Comparison of ENCODE assay signal across 9 cellular contexts in the genomic region with DNA sequence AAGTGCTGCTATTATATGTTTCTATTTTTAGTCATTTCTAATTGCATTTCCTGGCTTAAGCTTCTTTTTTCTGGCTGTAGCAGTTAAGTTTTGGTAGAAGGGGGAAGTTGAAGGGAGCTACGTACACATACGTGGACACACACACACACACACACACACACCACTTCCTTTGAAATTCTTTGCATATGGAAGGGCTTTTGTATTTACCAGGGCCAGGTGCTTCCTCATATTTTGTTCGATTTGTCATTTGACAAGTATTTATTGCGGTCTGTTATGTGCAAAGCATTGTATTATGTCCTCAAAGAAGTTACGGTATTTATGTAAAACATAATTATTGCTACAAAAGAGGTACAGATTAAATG.
A peak's percentile ranks its signal among the peaks of the same experiment; 100 is the strongest.
DNase-seq lines count a peak whose midpoint lies in the region; ATAC-seq and TF ChIP-seq lines count a peak whose summit lies in the region.
"Had no signal": no experiment of that assay in that cellular context is flagged by ENCODE, and none has a peak within 500 bp of the region (broad histone marks: within the 10 kb centered on the region; RNA-seq: fewer than 3 reads in every experiment).

No MANE protein-coding gene starts in this region.

- POLR2A ChIA-PET in OCI-LY7 (lab: Charles Lee) = interaction anchor here (0.6 to 0.9 kb wide), 2 partner anchors 17 to 455 kb away, joined by 3 to 4 read pairs; no protein-coding TSS in a partner anchor

- H3K9me2 ChIP-seq in OCI-LY7 (ENCODE audit: insufficient read depth, low read length) = no peaks in the 10 kb centered on the region

- BruUV-seq in OCI-LY7 (replicated peaks; lab: Mats Ljungman, UMichigan) = TSS peak; percentile 5

- H3K36me3 ChIP-seq in OCI-LY7 (ENCODE audit: insufficient read depth, low read length) = peaks cover 89% of the 10 kb centered on the region
- H3K36me3 ChIP-seq in esophagus (ENCODE audit: control insufficient read depth in 2 of 2, insufficient read depth in 2 of 2, low read length in 1 of 2) = peaks cover 0 to 4% of the 10 kb centered on the region in 2 donors

- peak overlapping the region; percentile 20; the same call in 1 of the 2 replicates for H2AFZ ChIP-seq in OCI-LY7 (ENCODE audit: low read length)

- H3K9me3 ChIP-seq in OCI-LY7 (ENCODE audit: low read length) = no peaks in the 10 kb centered on the region
- no peaks in the 10 kb centered on the region for H3K9me3 ChIP-seq in esophagus (ENCODE audit: control insufficient read depth in 2 of 2, insufficient read depth in 1 of 2, low read depth in 1 of 2, low read length in 1 of 2)

- peak overlapping the region; percentile 38 for H3K4me3 ChIP-seq in OCI-LY7 (ENCODE audit: low read depth, low read length, poor library complexity, severe bottlenecking)
- H3K4me3 ChIP-seq in esophagus (ENCODE audit: low read depth in 1 of 2, low read length in 2 of 2) = no peak overlapping the region
- no peak overlapping the region for H3K4me3 ChIP-seq in skin epidermis

- H3K27ac ChIP-seq in OCI-LY7 (ENCODE audit: low read depth, low read length, poor library complexity, severe bottlenecking) (peak overlapping the region; percentile 76), esophagus (ENCODE audit: low read depth in 2 of 2, low read length in 1 of 2) (peak overlapping the region; percentile 67 to 86), skin epidermis (peak overlapping the region in 17 of 21 experiments; percentile 17 to 84 (median 66))

- DNase-seq in NCI-H2107 treated with DMSO at 0.1 percent for 48 hours (lab: John Stamatoyannopoulos, UW; ENCODE audit: unreplicated experiment) (peak; percentile 15), NCI-H2107 (lab: John Stamatoyannopoulos, UW) (no peak), OCI-LY7 (ENCODE audit: low spot score) (peak; percentile 82), NCI-H1930 (lab: John Stamatoyannopoulos, UW) (no peak), anterior cingulate cortex (lab: John Stamatoyannopoulos, UW) (no peak)
- DNase-seq: activated T-cell treated with anti-CD3 and anti-CD28 coated beads for 4 hours had no signal

- CTCF ChIA-PET in OCI-LY7 (lab: Charles Lee; ENCODE audit: unreplicated experiment) = interaction anchor here (0.6 kb wide), 1 partner anchor 30 kb away, joined by 3 read pairs; no protein-coding TSS in a partner anchor

- no peaks in the 10 kb centered on the region for H3K27me3 ChIP-seq in esophagus (ENCODE audit: control insufficient read depth in 1 of 2, insufficient read depth in 2 of 2, low read length in 2 of 2)

- WGBS in esophagus, 2 donors = 29 to 30% methylated on average over 5 of the region's 5 CpGs

- H3K79me2 ChIP-seq in OCI-LY7 (ENCODE audit: insufficient read depth, low read depth, low read length) = no peaks in the 10 kb centered on the region

- no peak for TF ChIP-seq CTCF in OCI-LY7 (conservative IDR thresholded peaks at IDR 0.05; ENCODE audit: low read length)

- intact Hi-C loops in OCI-LY7 (cut with micrococcal nuclease; ENCODE audit: unreplicated experiment) = no loop called here

- no peaks in the 10 kb centered on the region for H4K20me1 ChIP-seq in OCI-LY7 (ENCODE audit: insufficient read depth, low read length)

- no peak for ATAC-seq in HG02571 (IDR thresholded peaks at IDR 0.05; ENCODE audit: unreplicated experiment)

- H3K4me1 ChIP-seq in OCI-LY7 (ENCODE audit: insufficient read depth, low read length, poor library complexity, severe bottlenecking) (peaks cover 29% of the 10 kb centered on the region), esophagus (ENCODE audit: control insufficient read depth in 2 of 2, insufficient read depth in 2 of 2, low read length in 1 of 2) (peaks cover 0 to 2% of the 10 kb centered on the region in 2 donors)

- peak overlapping the region; percentile 69 for H3K4me2 ChIP-seq in OCI-LY7 (ENCODE audit: low read length)

Comparison
In these comparisons a context has a peak if more than half of its experiments do, and no peak if none do; other contexts are left out.
1. DNase-seq: peak in NCI-H2107 treated with DMSO at 0.1 percent for 48 hours (single experiment) and OCI-LY7 (single experiment); none in NCI-H2107 (single experiment), NCI-H1930 (0 of 2) and anterior cingulate cortex (0 of 58).
2. Peak in every context shown above with its lines, with median percentiles within 50 percentile points of each other: H3K27ac ChIP-seq.